In the genomic region with DNA sequence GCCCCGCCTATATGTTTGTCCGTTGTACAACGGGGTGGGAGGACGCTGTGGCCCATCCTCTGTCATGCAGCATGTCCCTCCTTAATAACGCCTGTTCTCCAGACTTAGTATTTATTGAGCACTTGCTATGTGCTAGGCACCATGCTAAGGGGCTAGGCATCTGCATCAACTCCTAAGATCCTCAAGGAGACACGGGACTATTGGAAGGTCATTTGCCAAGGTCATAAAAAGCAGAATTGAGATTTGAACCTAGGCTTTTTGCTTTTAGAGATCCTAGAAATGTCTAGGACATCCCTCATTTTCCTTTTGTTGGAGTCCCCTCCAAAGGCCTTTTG, we compare ENCODE assay signal across 1 cellular context.
TF ChIP-seq lines count a peak whose summit lies in the region.

No MANE protein-coding gene starts in this region.

TF ChIP-seq in HEK293, 187 proteins besides CTCF, POLR2A, EP300 and RAD21 (continued from another document):
- TF ChIP-seq, protein P1, sequence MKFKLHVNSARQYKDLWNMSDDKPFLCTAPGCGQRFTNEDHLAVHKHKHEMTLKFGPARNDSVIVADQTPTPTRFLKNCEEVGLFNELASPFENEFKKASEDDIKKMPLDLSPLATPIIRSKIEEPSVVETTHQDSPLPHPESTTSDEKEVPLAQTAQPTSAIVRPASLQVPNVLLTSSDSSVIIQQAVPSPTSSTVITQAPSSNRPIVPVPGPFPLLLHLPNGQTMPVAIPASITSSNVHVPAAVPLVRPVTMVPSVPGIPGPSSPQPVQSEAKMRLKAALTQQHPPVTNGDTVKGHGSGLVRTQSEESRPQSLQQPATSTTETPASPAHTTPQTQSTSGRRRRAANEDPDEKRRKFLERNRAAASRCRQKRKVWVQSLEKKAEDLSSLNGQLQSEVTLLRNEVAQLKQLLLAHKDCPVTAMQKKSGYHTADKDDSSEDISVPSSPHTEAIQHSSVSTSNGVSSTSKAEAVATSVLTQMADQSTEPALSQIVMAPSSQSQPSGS (tag by site-specific recombination; IDR thresholded peaks at IDR 0.05; ENCODE audit: low read depth), result no peak
- TF ChIP-seq ZBTB20 (tag by site-specific recombination; IDR thresholded peaks at IDR 0.05), result no peak
- no peak for TF ChIP-seq KLF10 (tag by site-specific recombination; IDR thresholded peaks at IDR 0.05)
- TF ChIP-seq ZNF654 (tag by site-specific recombination; IDR thresholded peaks at IDR 0.05; ENCODE audit: low read depth), result no peak
- peak; percentile 98 for TF ChIP-seq ZNF664 (tag by site-specific recombination; IDR thresholded peaks at IDR 0.05)
- TF ChIP-seq ZNF112 (tag by site-specific recombination; IDR thresholded peaks at IDR 0.05), result no peak
- no peak for TF ChIP-seq ZNF670 (tag by site-specific recombination; IDR thresholded peaks at IDR 0.05; ENCODE audit: low read depth)
- TF ChIP-seq FEZF1 (tag by site-specific recombination; IDR thresholded peaks at IDR 0.05), result no peak
